In the genomic region with DNA sequence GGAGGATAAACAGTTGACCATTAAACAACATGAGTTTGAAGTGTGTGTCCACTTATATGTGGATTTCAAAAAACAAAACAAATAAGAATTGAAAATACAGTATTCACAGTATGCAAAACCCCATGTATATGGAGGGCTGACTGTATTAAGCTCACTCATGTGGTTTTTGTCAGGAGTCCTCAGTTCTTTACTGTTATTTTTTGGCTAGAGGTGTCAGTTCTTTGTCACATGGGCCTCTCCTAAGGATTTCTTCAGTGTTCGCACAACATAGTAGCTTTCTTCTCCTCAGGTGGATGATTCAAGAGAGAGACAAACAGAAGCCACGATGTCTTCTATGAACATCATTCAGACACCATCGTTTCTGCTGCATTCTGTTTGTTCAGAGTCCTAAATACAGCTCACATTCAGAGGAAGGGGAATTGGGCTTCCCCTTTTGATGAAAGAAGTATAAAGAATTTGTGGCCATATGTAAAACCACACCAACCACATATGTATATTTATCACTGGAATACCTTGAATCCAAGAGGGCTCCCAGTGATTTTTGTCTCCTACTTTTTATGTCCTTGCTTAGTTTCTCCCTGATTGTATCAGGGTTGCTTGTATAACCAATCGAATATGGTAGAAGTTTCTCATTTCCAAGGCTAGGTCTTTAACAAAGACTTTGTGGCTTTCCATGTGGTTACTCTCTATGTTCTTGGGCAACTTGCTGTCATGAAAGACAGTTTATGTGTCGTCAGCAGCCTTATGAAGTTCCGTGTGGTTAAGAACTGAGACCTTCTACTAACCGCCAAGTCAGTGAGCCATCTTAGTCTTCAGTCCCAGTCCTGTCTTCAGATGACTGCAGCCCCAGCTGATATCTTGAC, we compare ENCODE assay signal across 8 cellular contexts. TPM values are rescaled to one million over a fixed set of nuclear protein-coding genes. Genes with fewer than 3 reads are reported as not detected.
A peak's percentile ranks its signal among the peaks of the same experiment; 100 is the strongest.
DNase-seq lines count a peak whose midpoint lies in the region; ATAC-seq and TF ChIP-seq lines count a peak whose summit lies in the region.

No MANE protein-coding gene starts in this region.

- H3K9me3 Mint-ChIP-seq in memory B cell = no peaks in the 10 kb centered on the region

- 84% methylated on average over 7 of the region's 7 CpGs for WGBS in right cardiac atrium

- no peaks in the 10 kb centered on the region for H3K27me3 ChIP-seq in right cardiac atrium (ENCODE audit: control insufficient read depth, insufficient read depth)
- no peaks in the 10 kb centered on the region; the same call in 1 of the 2 replicates for H3K27me3 ChIP-seq in BE2C

- CTCF ChIA-PET in HEK293T (lab: Yijun Ruan, JAX) = interaction anchor here (0.7 kb wide), 1 partner anchor 807 kb away, joined by 6 read pairs; no protein-coding TSS in a partner anchor

- peaks cover 20% of the 10 kb centered on the region for H3K4me1 Mint-ChIP-seq in memory B cell

- DNase-seq in left cardiac atrium (no peak), right cardiac atrium (no peak), memory B cell (ENCODE audit: low spot score in 2 of 2) (peak in 1 of 2 donors; percentile 34), NCI-H2196 treated with DMSO at 0.1 percent for 48 hours (lab: John Stamatoyannopoulos, UW; ENCODE audit: unreplicated experiment) (no peak), HEK293T (ENCODE audit: extremely low spot score) (no peak), BE2C (no peak)
- peak; percentile 64 for DNase-seq in activated CD4-positive, alpha-beta T cell treated with anti-CD3 and anti-CD28 coated beads for 48 hours

- H3K36me3 ChIP-seq in BE2C = no peaks in the 10 kb centered on the region; the same call in 1 of the 2 replicates

- POLR2A ChIA-PET in HEK293T (lab: Yijun Ruan, JAX) = no interaction called here

- H3K9me3 ChIP-seq in right cardiac atrium (ENCODE audit: control insufficient read depth, low read length) (no peaks in the 10 kb centered on the region), BE2C (no peaks in the 10 kb centered on the region; the same call in 1 of the 2 replicates)

- peaks cover 1% of the 10 kb centered on the region for H3K36me3 Mint-ChIP-seq in memory B cell

- intact Hi-C loops in left cardiac atrium (cut with DNase I) = no loop called here
- intact Hi-C loops in right cardiac atrium (cut with DNase I) = no loop called here

- H3K4me3 Mint-ChIP-seq in memory B cell = no peak overlapping the region

- no peaks in the 10 kb centered on the region for H3K27me3 Mint-ChIP-seq in memory B cell

- H3K4me1 ChIP-seq in right cardiac atrium (ENCODE audit: control insufficient read depth, insufficient read depth, low read length) = no peaks in the 10 kb centered on the region
- no peaks in the 10 kb centered on the region; the same call in 1 of the 2 replicates for H3K4me1 ChIP-seq in BE2C

- H3K27ac ChIP-seq in right cardiac atrium (ENCODE audit: low read length) = no peak overlapping the region

- peak overlapping the region; percentile 84 for H3K27ac Mint-ChIP-seq in memory B cell

- TF ChIP-seq CTCF in BE2C (IDR thresholded peaks at IDR 0.05; ENCODE audit: low read depth, low read length) = no peak

- H3K4me3 ChIP-seq in right cardiac atrium (ENCODE audit: low read length) (no peak overlapping the region), BE2C (ENCODE audit: low read depth, low read length) (no peak overlapping the region)

- ATAC-seq in left cardiac atrium (peak; percentile 25 to 50), right cardiac atrium (no peak), HG03442 (IDR thresholded peaks at IDR 0.05; ENCODE audit: unreplicated experiment) (peak; percentile 98), memory B cell (ENCODE audit: low read depth) (peak; percentile 95)

TF ChIP-seq in HEK293T, 16 proteins besides CTCF, POLR2A, EP300 and RAD21:
- TF ChIP-seq ELF4 (IDR thresholded peaks at IDR 0.05) (no peak), CTBP1 (IDR thresholded peaks at IDR 0.05; ENCODE audit: borderline replicate concordance) (no peak), LEF1 (IDR thresholded peaks at IDR 0.05; ENCODE audit: borderline replicate concordance) (no peak)
- TF ChIP-seq, protein P1, sequence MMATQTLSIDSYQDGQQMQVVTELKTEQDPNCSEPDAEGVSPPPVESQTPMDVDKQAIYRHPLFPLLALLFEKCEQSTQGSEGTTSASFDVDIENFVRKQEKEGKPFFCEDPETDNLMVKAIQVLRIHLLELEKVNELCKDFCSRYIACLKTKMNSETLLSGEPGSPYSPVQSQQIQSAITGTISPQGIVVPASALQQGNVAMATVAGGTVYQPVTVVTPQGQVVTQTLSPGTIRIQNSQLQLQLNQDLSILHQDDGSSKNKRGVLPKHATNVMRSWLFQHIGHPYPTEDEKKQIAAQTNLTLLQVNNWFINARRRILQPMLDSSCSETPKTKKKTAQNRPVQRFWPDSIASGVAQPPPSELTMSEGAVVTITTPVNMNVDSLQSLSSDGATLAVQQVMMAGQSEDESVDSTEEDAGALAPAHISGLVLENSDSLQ (IDR thresholded peaks at IDR 0.05) = no peak

RNA-seq across cellular contexts. Expression of a gene that starts 18.9 kb away (rescaled TPM):
- 10 to 100 TPM; 25.6 to 27.2 TPM for total RNA-seq in left cardiac atrium
- total RNA-seq in right cardiac atrium = 10 to 100 TPM; 25.9 to 29.3 (median 29.0) TPM
- polyA plus RNA-seq in right cardiac atrium = 27.8 TPM
- 46.3 TPM for polyA plus RNA-seq in BE2C (2012; ENCODE audit: insufficient read depth, insufficient read length, low read depth)

RNA-seq across cellular contexts. Expression of a gene that starts 29.3 kb away (rescaled TPM):
- total RNA-seq in left cardiac atrium (1 to 10 TPM; 3.3 to 3.8 TPM), right cardiac atrium (1 to 10 TPM; 2.1 to 4.1 (median 3.4) TPM)
- 1.1 TPM for polyA plus RNA-seq in right cardiac atrium
- polyA plus RNA-seq in BE2C (2012; ENCODE audit: insufficient read depth, insufficient read length, low read depth) = 0.14 TPM

Comparison
In these comparisons a context has a peak if more than half of its experiments do, and no peak if none do; other contexts are left out.
1. ATAC-seq: peak in left cardiac atrium (2 of 2), HG03442 (single experiment) and memory B cell (single experiment); none in right cardiac atrium (0 of 2).